Comparison of ENCODE assay signal across 8 cellular contexts in genomic region chr13:51397262-51397933, GRCh38. TPM values are rescaled to one million over a fixed set of nuclear protein-coding genes. Genes with fewer than 3 reads are reported as not detected.
DNase-seq lines count a peak whose midpoint lies in the region; ATAC-seq and TF ChIP-seq lines count a peak whose summit lies in the region.
"Had no signal": no experiment of that assay in that cellular context is flagged by ENCODE, and none has a peak within 500 bp of the region (broad histone marks: within the 10 kb centered on the region; RNA-seq: fewer than 3 reads in every experiment).

No MANE protein-coding gene starts in this region.

- H3K36me3 Mint-ChIP-seq in activated T-helper 2 cell treated with anti-CD3 and anti-CD28 coated beads, Interferon-gamma antibody, Interleukin-2, Interleukin-4, amounts not matched to agents 10 μg/mL and 5 μg/mL and 100 μg/mL, durations not matched to agents 14 hours and 24 hours and 36 hours (ENCODE audit: low read depth) = peaks cover 39% of the 10 kb centered on the region

- no peaks in the 10 kb centered on the region for H3K27me3 ChIP-seq in suprapubic skin

- WGBS in suprapubic skin = 50% methylated on average over 6 of the region's 6 CpGs

- no peak overlapping the region for H3K27ac Mint-ChIP-seq in activated T-helper 2 cell treated with anti-CD3 and anti-CD28 coated beads, Interferon-gamma antibody, Interleukin-2, Interleukin-4, amounts not matched to agents 10 μg/mL and 5 μg/mL and 100 μg/mL, durations not matched to agents 14 hours and 24 hours and 36 hours

- DNase-seq in HEK293T (ENCODE audit: extremely low spot score) (peak; percentile 6), caudate nucleus (lab: John Stamatoyannopoulos, UW) (peak in 1 of 61 donors; percentile 34), left kidney (ENCODE audit: low read depth, low spot score) (peak; percentile 12), suprapubic skin (ENCODE audit: low spot score in 2 of 2) (peak in 1 of 2 donors; percentile 74), ACHN (no peak)
- DNase-seq in activated T-helper 2 cell treated with anti-CD3 and anti-CD28 coated beads, Interferon-gamma antibody, Interleukin-2, Interleukin-4, amounts not matched to agents 10 μg/mL and 5 μg/mL and 100 μg/mL, durations not matched to agents 14 hours and 24 hours and 36 hours (ENCODE audit: low spot score) = no peak
- DNase-seq: activated CD4-positive, alpha-beta T cell treated with anti-CD3 and anti-CD28 coated beads, Interleukin-2, amount 50 U/mL, for 4 hours had no signal

- in situ Hi-C loops in ACHN (cut with HindIII; ENCODE audit: low pct_ligation_motif_present, low pct_unique_long_range_greater_than_20kb, low sequenced_read_pairs) = no loop called here

- H3K4me1 ChIP-seq in suprapubic skin = peaks cover 19% of the 10 kb centered on the region

- TF ChIP-seq POLR2A in suprapubic skin (IDR thresholded peaks at IDR 0.05) = no peak

- no peak overlapping the region for H3K4me3 ChIP-seq in suprapubic skin

- peaks cover 17% of the 10 kb centered on the region for H3K4me1 Mint-ChIP-seq in activated T-helper 2 cell treated with anti-CD3 and anti-CD28 coated beads, Interferon-gamma antibody, Interleukin-2, Interleukin-4, amounts not matched to agents 10 μg/mL and 5 μg/mL and 100 μg/mL, durations not matched to agents 14 hours and 24 hours and 36 hours (ENCODE audit: low read depth)

- no peak for TF ChIP-seq CTCF in suprapubic skin (IDR thresholded peaks at IDR 0.05)

- no peaks in the 10 kb centered on the region for H3K36me3 ChIP-seq in suprapubic skin

- H3K9me3 Mint-ChIP-seq in activated T-helper 2 cell treated with anti-CD3 and anti-CD28 coated beads, Interferon-gamma antibody, Interleukin-2, Interleukin-4, amounts not matched to agents 10 μg/mL and 5 μg/mL and 100 μg/mL, durations not matched to agents 14 hours and 24 hours and 36 hours = no peaks in the 10 kb centered on the region

- H3K27me3 Mint-ChIP-seq in activated T-helper 2 cell treated with anti-CD3 and anti-CD28 coated beads, Interferon-gamma antibody, Interleukin-2, Interleukin-4, amounts not matched to agents 10 μg/mL and 5 μg/mL and 100 μg/mL, durations not matched to agents 14 hours and 24 hours and 36 hours (ENCODE audit: low read depth) = no peaks in the 10 kb centered on the region

- POLR2A ChIA-PET in HEK293T (lab: Yijun Ruan, JAX) = no interaction called here

- TF ChIP-seq EP300 in suprapubic skin (IDR thresholded peaks at IDR 0.05) = no peak

- H3K4me3 Mint-ChIP-seq in activated T-helper 2 cell treated with anti-CD3 and anti-CD28 coated beads, Interferon-gamma antibody, Interleukin-2, Interleukin-4, amounts not matched to agents 10 μg/mL and 5 μg/mL and 100 μg/mL, durations not matched to agents 14 hours and 24 hours and 36 hours (ENCODE audit: low read depth) = no peak overlapping the region

- no peak for ATAC-seq in HG02970 (IDR thresholded peaks at IDR 0.05; ENCODE audit: low FRiP score, unreplicated experiment)

- H3K27ac ChIP-seq in caudate nucleus (ENCODE audit: low read depth, low read length) = peak overlapping the region; percentile 9
- H3K27ac ChIP-seq in suprapubic skin = peak overlapping the region; percentile 18

- CTCF ChIA-PET in HEK293T (lab: Yijun Ruan, JAX) = no interaction called here

- no peaks in the 10 kb centered on the region for H3K9me3 ChIP-seq in suprapubic skin

- intact Hi-C loops in activated T-helper 2 cell treated with anti-CD3 and anti-CD28 coated beads, Interferon-gamma antibody, Interleukin-2, Interleukin-4, amounts not matched to agents 10 μg/mL and 5 μg/mL and 100 μg/mL, durations not matched to agents 14 hours and 24 hours and 36 hours (cut with micrococcal nuclease) = no loop called here

TF ChIP-seq in HEK293T, 16 proteins besides CTCF, POLR2A, EP300 and RAD21:
- TF ChIP-seq ZNF384 (IDR thresholded peaks at IDR 0.05) (no peak), ARNT (IDR thresholded peaks at IDR 0.05) (no peak), FOXA1 (IDR thresholded peaks at IDR 0.05) (no peak), SUZ12 (IDR thresholded peaks at IDR 0.05) (no peak), SP1 (IDR thresholded peaks at IDR 0.05) (no peak), NFRKB (IDR thresholded peaks at IDR 0.05) (no peak), L3MBTL2 (conservative IDR thresholded peaks at IDR 0.05) (no peak), TARDBP (IDR thresholded peaks at IDR 0.05) (no peak), FOXM1 (IDR thresholded peaks at IDR 0.05; ENCODE audit: borderline replicate concordance) (no peak), FOXK2 (IDR thresholded peaks at IDR 0.05) (no peak)

RNA-seq across cellular contexts. Expression of gene INTS6, which starts 55.4 kb away (rescaled TPM):
- 10 to 100 TPM; 30.7 to 48.5 (median 41.5) TPM for total RNA-seq in suprapubic skin
- 54.9 and 55.9 TPM in 2 replicates for total RNA-seq in activated T-helper 2 cell treated with anti-CD3 and anti-CD28 coated beads, Interferon-gamma antibody, Interleukin-2, Interleukin-4, amounts not matched to agents 10 μg/mL and 5 μg/mL and 100 μg/mL, durations not matched to agents 14 hours and 24 hours and 36 hours

RNA-seq across cellular contexts. Expression of gene SERPINE3, which starts 57.9 kb away (rescaled TPM):
- total RNA-seq in suprapubic skin = not detected
- not detected in 2 replicates for total RNA-seq in activated T-helper 2 cell treated with anti-CD3 and anti-CD28 coated beads, Interferon-gamma antibody, Interleukin-2, Interleukin-4, amounts not matched to agents 10 μg/mL and 5 μg/mL and 100 μg/mL, durations not matched to agents 14 hours and 24 hours and 36 hours

Comparison
In these comparisons a context has a peak if more than half of its experiments do, and no peak if none do; other contexts are left out.
1. DNase-seq: peak in HEK293T (single experiment) and left kidney (single experiment); none in ACHN (single experiment) and activated T-helper 2 cell treated with anti-CD3 and anti-CD28 coated beads, Interferon-gamma antibody, Interleukin-2, Interleukin-4, amounts not matched to agents 10 μg/mL and 5 μg/mL and 100 μg/mL, durations not matched to agents 14 hours and 24 hours and 36 hours (single experiment).